In the genomic region with DNA sequence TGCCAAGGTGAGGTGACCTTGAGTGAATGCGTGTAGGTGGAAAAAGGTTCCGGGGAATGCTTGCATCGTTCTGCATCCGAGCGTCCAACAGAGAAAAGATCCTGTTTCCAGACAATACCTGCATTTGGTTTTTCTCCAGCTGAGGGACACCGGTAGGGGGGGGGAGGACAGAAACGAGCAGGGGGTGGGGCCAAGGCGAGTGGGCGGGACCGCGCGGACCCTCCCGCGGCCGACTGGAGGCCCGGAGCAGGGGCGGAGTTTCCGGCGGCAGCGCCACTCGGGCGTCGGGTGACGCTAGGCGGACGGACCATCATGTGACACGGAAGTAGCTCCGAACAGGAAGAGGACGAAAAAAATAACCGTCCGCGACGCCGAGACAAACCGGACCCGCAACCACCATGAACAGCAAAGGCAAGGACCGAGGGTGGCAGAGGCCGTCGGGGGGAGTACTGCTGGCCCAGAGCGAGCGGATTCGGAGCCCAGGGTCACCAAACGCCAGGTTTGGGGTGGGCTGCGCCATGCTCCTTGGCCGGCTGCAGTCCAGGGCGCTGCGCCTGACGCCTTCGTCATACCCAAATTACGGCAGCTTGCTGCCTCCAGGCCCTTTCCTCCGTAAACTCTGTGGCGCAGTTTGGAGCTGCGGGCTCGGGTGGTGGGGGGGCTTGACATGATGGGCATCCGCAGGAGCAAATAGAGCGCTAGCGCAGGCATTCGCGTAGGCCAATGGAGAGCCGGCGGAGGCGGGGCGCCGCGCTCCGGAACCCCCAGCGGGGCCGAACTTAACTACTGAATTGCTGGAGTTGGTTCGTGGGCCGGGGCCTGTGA, we compare ENCODE assay signal across 8 cellular contexts. TPM values are rescaled to one million over a fixed set of nuclear protein-coding genes. Genes with fewer than 3 reads are reported as not detected.
DNase-seq lines count a peak whose midpoint lies in the region; ATAC-seq and TF ChIP-seq lines count a peak whose summit lies in the region.

A gene with protein sequence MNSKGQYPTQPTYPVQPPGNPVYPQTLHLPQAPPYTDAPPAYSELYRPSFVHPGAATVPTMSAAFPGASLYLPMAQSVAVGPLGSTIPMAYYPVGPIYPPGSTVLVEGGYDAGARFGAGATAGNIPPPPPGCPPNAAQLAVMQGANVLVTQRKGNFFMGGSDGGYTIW (plus strand): TSS at position 317 of the 825 bp plus-strand sequence. CDS start 82 bp downstream, at position 399.

- peak within 1 kb of the TSS; percentile 99 for H3K9ac ChIP-seq in IMR-90 (ENCODE audit: low read depth, low read length)

- peak within 1 kb of the TSS; percentile 96 for H3K27ac ChIP-seq in IMR-90 (ENCODE audit: insufficient read depth, low read length)
- peak within 1 kb of the TSS; percentile 94 for H3K27ac ChIP-seq in OCI-LY7 (ENCODE audit: low read depth, low read length, poor library complexity, severe bottlenecking)

- peaks cover 21 to 49% of the 10 kb centered on the region in 2 experiments for H3K79me1 ChIP-seq in IMR-90 (ENCODE audit: low read depth in 1 of 2, low read length in 2 of 2)

- H3K14ac ChIP-seq in IMR-90 (replicated peaks; ENCODE audit: low read depth, low read length) = peak within 1 kb of the TSS; percentile 97

- POLR2A ChIA-PET in IMR-90 (lab: Charles Lee; ENCODE audit: unreplicated experiment) = interaction anchor here (0.9 to 1.3 kb wide), 4 partner anchors 14 to 156 kb away, joined by 3 to 5 read pairs (median 4); a partner anchor contains a TSS
- POLR2A ChIA-PET in OCI-LY7 (lab: Charles Lee) = interaction anchor here (0.6 to 2.2 kb wide), 12 partner anchors 8 to 313 kb away, joined by 3 to 18 read pairs (median 3); a partner anchor contains a TSS

- no peaks in the 10 kb centered on the region for H3K9me3 ChIP-seq in IMR-90 (ENCODE audit: control insufficient read depth, insufficient read depth, low read length)
- H3K9me3 ChIP-seq in OCI-LY7 (ENCODE audit: low read length) = no peaks in the 10 kb centered on the region

- H3K4me3 ChIP-seq in IMR-90 (ENCODE audit: insufficient read depth, low read depth, low read length) (peak within 1 kb of the TSS; percentile 83), OCI-LY7 (ENCODE audit: low read depth, low read length, poor library complexity, severe bottlenecking) (peak within 1 kb of the TSS; percentile 95), epithelial cell of esophagus (ENCODE audit: low read length) (peak within 1 kb of the TSS; percentile 100)

- H2AFZ ChIP-seq in IMR-90 (replicated peaks; ENCODE audit: low read length, poor library complexity) (peak within 1 kb of the TSS; percentile 96), OCI-LY7 (ENCODE audit: low read length) (peak within 1 kb of the TSS; percentile 93)

- H3K23ac ChIP-seq in IMR-90 (ENCODE audit: low read depth, low read length) = peak within 1 kb of the TSS; percentile 99

- no peak for TF ChIP-seq CTCF in IMR-90 (conservative IDR thresholded peaks at IDR 0.05; ENCODE audit: low read depth, low read length)
- TF ChIP-seq CTCF in OCI-LY7 (conservative IDR thresholded peaks at IDR 0.05; ENCODE audit: low read length) = no peak
- peak; percentile 35 for TF ChIP-seq CTCF in epithelial cell of esophagus (IDR thresholded peaks at IDR 0.05; ENCODE audit: insufficient read depth, low read depth, low read length, missing control alignments)

- H3K4ac ChIP-seq in IMR-90 (ENCODE audit: low read depth, low read length) = peak within 1 kb of the TSS; percentile 99

- dilution Hi-C loops in IMR-90 (cut with HindIII; ENCODE audit: low sequenced_read_pairs, unreplicated experiment) = no loop called here

- no peak for TF ChIP-seq RAD21 in IMR-90 (IDR thresholded peaks at IDR 0.05; ENCODE audit: low read length)

- no peaks in the 10 kb centered on the region for H3K27me3 ChIP-seq in IMR-90 (ENCODE audit: control insufficient read depth, insufficient read depth, low read length)

- 0% methylated on average over 32 of the region's 70 CpGs; no CpG with 5 or more reads in 1 of the 2 experiments for WGBS in IMR-90 (ENCODE audit: extremely low coverage in 2 of 2, insufficient read length in 1 of 2), 2 experiments

- H3K36me3 ChIP-seq in IMR-90 (ENCODE audit: control insufficient read depth, insufficient read depth, low read length) (peaks cover 22% of the 10 kb centered on the region), OCI-LY7 (ENCODE audit: insufficient read depth, low read length) (peaks cover 32% of the 10 kb centered on the region)

- in situ Hi-C loops in IMR-90 (cut with MboI; ENCODE audit: low sequenced_read_pairs) = no loop called here

- H2AK5ac ChIP-seq in IMR-90 (ENCODE audit: low read depth, low read length) = peak within 1 kb of the TSS; percentile 98

- H2BK5ac ChIP-seq in IMR-90 (ENCODE audit: low read depth, low read length, poor library complexity, severe bottlenecking) = peak within 1 kb of the TSS; percentile 97

- H3K4me1 ChIP-seq in IMR-90 (ENCODE audit: control insufficient read depth, insufficient read depth, low read length) (peaks cover 8% of the 10 kb centered on the region), OCI-LY7 (ENCODE audit: insufficient read depth, low read length, poor library complexity, severe bottlenecking) (peaks cover 16% of the 10 kb centered on the region)

- no peak within 1 kb of the TSS; the same call in 2 of the 3 replicates for H2BK15ac ChIP-seq in IMR-90 (ENCODE audit: low read depth, low read length)

- H3K4me2 ChIP-seq in IMR-90 (ENCODE audit: low read depth, low read length) = peak within 1 kb of the TSS; percentile 100
- H3K4me2 ChIP-seq in OCI-LY7 (ENCODE audit: low read length) = peak within 1 kb of the TSS; percentile 96

- peak; percentile 91 for DNase-seq in DMS153 (lab: John Stamatoyannopoulos, UW)
- DNase-seq in IMR-90 = peak; percentile 94
- peak; percentile 98 for DNase-seq in OCI-LY7 (ENCODE audit: low spot score)
- DNase-seq in activated T-cell treated with anti-CD3 and anti-CD28 coated beads for 24 hours (ENCODE audit: low read depth) = peak; percentile 93
- DNase-seq in epithelial cell of esophagus (ENCODE audit: low read depth) = peak; percentile 96
- peak; percentile 98 for DNase-seq in mucosa of gallbladder (ENCODE audit: low spot score)
- peak; percentile 77 to 91 for DNase-seq in stimulated activated CD8-positive, alpha-beta memory T cell treated with anti-CD3 and anti-CD28 coated beads, Interleukin-4, amount 100 ng/mL, for 4 hours (ENCODE audit: low read depth in 2 of 2, low spot score in 1 of 2)

- peak within 1 kb of the TSS; percentile 98 for H2AK9ac ChIP-seq in IMR-90 (replicated peaks; ENCODE audit: low read depth, low read length, poor library complexity)

- ATAC-seq in GM21528 (IDR thresholded peaks at IDR 0.05; ENCODE audit: low FRiP score, unreplicated experiment) (peak; percentile 91), IMR-90 (ENCODE audit: low read depth) (peak; percentile 96)

- CTCF ChIA-PET in IMR-90 (lab: Yijun Ruan, JAX) = interaction anchor here (0.8 kb wide), 2 partner anchors 14 to 103 kb away, joined by 3 read pairs; no protein-coding TSS in a partner anchor
- CTCF ChIA-PET in OCI-LY7 (lab: Charles Lee; ENCODE audit: unreplicated experiment) = no interaction called here

- intact Hi-C loops in IMR-90 (cut with micrococcal nuclease) = loop anchor here (2.0 to 5.0 kb wide), 2 partner anchors 66 to 156 kb away; a partner anchor contains a TSS
- intact Hi-C loops in OCI-LY7 (cut with micrococcal nuclease; ENCODE audit: unreplicated experiment) = loop anchor here (1.0 to 10.0 kb wide), 6 partner anchors 20 to 474 kb away; a partner anchor contains a TSS

- H4K20me1 ChIP-seq in IMR-90 (ENCODE audit: insufficient read depth, low read length) (peaks cover 9% of the 10 kb centered on the region; the same call in 1 of the 2 replicates), OCI-LY7 (ENCODE audit: insufficient read depth, low read length) (0 out of 2 replicates have a peak, but pooled peaks cover 6% of the 10 kb centered on the region)

- peak within 1 kb of the TSS; percentile 97 for H4K8ac ChIP-seq in IMR-90 (ENCODE audit: low read depth in 2 of 2, low read length in 2 of 2)

- peaks cover 16% of the 10 kb centered on the region for H3K9me1 ChIP-seq in IMR-90 (ENCODE audit: insufficient read depth, low read length)

- H4K5ac ChIP-seq in IMR-90 (ENCODE audit: low read depth, low read length) = peak within 1 kb of the TSS; percentile 95

- H2BK120ac ChIP-seq in IMR-90 (ENCODE audit: low read depth, low read length) = peak within 1 kb of the TSS; percentile 60; the same call in 1 of the 2 replicates

- peak within 1 kb of the TSS; percentile 99 for H4K91ac ChIP-seq in IMR-90 (ENCODE audit: insufficient read depth, low read depth, low read length)

- H3K9me2 ChIP-seq in OCI-LY7 (ENCODE audit: insufficient read depth, low read length) = no peaks in the 10 kb centered on the region

- peak within 1 kb of the TSS; percentile 97 for H3K56ac ChIP-seq in IMR-90 (ENCODE audit: extremely low read depth, insufficient read depth, low read length)

- H3K79me2 ChIP-seq in OCI-LY7 (ENCODE audit: insufficient read depth, low read depth, low read length) = peaks cover 17% of the 10 kb centered on the region

- H3K18ac ChIP-seq in IMR-90 (ENCODE audit: low read depth, low read length) = peak within 1 kb of the TSS; percentile 83

- peak; percentile 95 for TF ChIP-seq POLR2A in IMR-90 (IDR thresholded peaks at IDR 0.05; ENCODE audit: low read depth, low read length)

- no peak within 1 kb of the TSS; the same call in 1 of the 2 replicates for H2BK20ac ChIP-seq in IMR-90 (ENCODE audit: low read depth, low read length)

- BruUV-seq in IMR-90 (replicated peaks; lab: Mats Ljungman, UMichigan) = no TSS peak
- no TSS peak for BruUV-seq in OCI-LY7 (replicated peaks; lab: Mats Ljungman, UMichigan)

TF ChIP-seq in IMR-90, 13 proteins besides CTCF, POLR2A, EP300 and RAD21 (continues in another document):
- TF ChIP-seq RFX5 (IDR thresholded peaks at IDR 0.05; ENCODE audit: low read depth, low read length) (no peak), MXI1 (IDR thresholded peaks at IDR 0.05; ENCODE audit: borderline replicate concordance, low read depth, low read length) (0 out of 2 replicates have a peak, but pooled peaks have one; percentile 12), BHLHE40 (IDR thresholded peaks at IDR 0.05; ENCODE audit: low read depth, low read length) (no peak), MAZ (IDR thresholded peaks at IDR 0.05; ENCODE audit: borderline replicate concordance, low read depth, low read length) (peak; percentile 92), FOS (IDR thresholded peaks at IDR 0.05; ENCODE audit: low read depth, low read length) (peak; percentile 84; the same call in 1 of the 2 replicates), CEBPB (IDR thresholded peaks at IDR 0.05; ENCODE audit: low read depth, low read length) (no peak), SMC3 (IDR thresholded peaks at IDR 0.05; ENCODE audit: low read depth, low read length) (0 out of 2 replicates have a peak, but pooled peaks have one; percentile 2)

RNA-seq across cellular contexts. Expression of the gene that starts here (rescaled TPM):
- total RNA-seq in IMR-90 (2012; rRNA removed) (62.2 and 77.2 TPM in 2 replicates), OCI-LY7 (2022) (131 and 153 TPM in 2 replicates), mucosa of gallbladder (263 TPM)
- polyA plus RNA-seq in IMR-90 (2012; rRNA removed) = 202 and 316 TPM in 2 replicates
- polyA plus RNA-seq in IMR-90 (2012; cell fraction: cytosol; rRNA removed) = 40.8 and 243 TPM in 2 replicates
- polyA plus RNA-seq in IMR-90 (2012; cell fraction: nucleus; rRNA removed; ENCODE audit: low replicate concordance) = 114 and 133 TPM in 2 replicates
- 101 and 137 TPM in 2 replicates for total RNA-seq in OCI-LY7 (2014; rRNA removed; shearing (Covaris generic))

Comparison
In these comparisons a context has a peak if more than half of its experiments do, and no peak if none do; other contexts are left out.
1. Peak in every context shown above with its lines: DNase-seq, ATAC-seq, H3K4me3 ChIP-seq and H3K27ac ChIP-seq.